Comparison of ENCODE assay signal across 23 cellular contexts in genomic region chr2:40540026-40540425, GRCh38.
"Had no signal": no experiment of that assay in that cellular context is flagged by ENCODE, and none has a peak within 500 bp of the region (broad histone marks: within the 10 kb centered on the region; RNA-seq: fewer than 3 reads in every experiment).

No MANE protein-coding gene starts in this region.

- ATAC-seq: activated CD8-positive, alpha-beta T cell treated with anti-CD3 and anti-CD28 coated beads for 36 hours; mucosa of descending colon; psoas muscle; right cardiac atrium; stimulated activated naive CD8-positive, alpha-beta T cell treated with anti-CD3 and anti-CD28 coated beads, Interleukin-15, Interleukin-2, amounts not matched to agents 100 U/mL and 50 U/mL, for 24 hours had no signal

- H3K4me1 Mint-ChIP-seq: memory B cell, naive B cell had no signal

- H3K4me3 Mint-ChIP-seq: activated CD8-positive, alpha-beta T cell treated with anti-CD3 and anti-CD28 coated beads for 36 hours; activated T-cell treated with anti-CD3 and anti-CD28 coated beads, Interleukin-2, amount 50 U/mL, for 24 hours; brain; memory B cell; naive B cell; neural progenitor cell had no signal

- H3K27me3 Mint-ChIP-seq: activated CD8-positive, alpha-beta T cell treated with anti-CD3 and anti-CD28 coated beads for 36 hours; activated T-cell treated with anti-CD3 and anti-CD28 coated beads, Interleukin-2, amount 50 U/mL, for 24 hours; brain; memory B cell; naive B cell had no signal

- H3K9me3 Mint-ChIP-seq: activated CD8-positive, alpha-beta T cell treated with anti-CD3 and anti-CD28 coated beads for 36 hours; activated T-cell treated with anti-CD3 and anti-CD28 coated beads, Interleukin-2, amount 50 U/mL, for 24 hours; activated T-helper 2 cell treated with anti-CD3 and anti-CD28 coated beads, Interferon-gamma antibody, Interleukin-2, Interleukin-4, amounts not matched to agents 10 μg/mL and 5 μg/mL and 100 μg/mL, durations not matched to agents 14 hours and 24 hours and 36 hours; brain; memory B cell; naive B cell; neural progenitor cell had no signal

- H3K27ac Mint-ChIP-seq: activated CD8-positive, alpha-beta T cell treated with anti-CD3 and anti-CD28 coated beads for 36 hours; activated T-cell treated with anti-CD3 and anti-CD28 coated beads, Interleukin-2, amount 50 U/mL, for 24 hours; activated T-helper 2 cell treated with anti-CD3 and anti-CD28 coated beads, Interferon-gamma antibody, Interleukin-2, Interleukin-4, amounts not matched to agents 10 μg/mL and 5 μg/mL and 100 μg/mL, durations not matched to agents 14 hours and 24 hours and 36 hours; brain; memory B cell; naive B cell; neural progenitor cell had no signal

- DNase-seq: activated CD4-positive, alpha-beta T cell treated with anti-CD3 and anti-CD28 coated beads for 48 hours; activated CD4-positive, CD25-positive, alpha-beta regulatory T cell; activated CD8-positive, alpha-beta T cell treated with anti-CD3 and anti-CD28 coated beads for 36 hours; activated naive CD4-positive, alpha-beta T cell treated with Interleukin-2 at 50 U/mL for 16 hours; activated T-cell treated with anti-CD3 and anti-CD28 coated beads, Interleukin-2, amount 50 U/mL, for 24 hours; anterior cingulate cortex; caudate nucleus; dorsolateral prefrontal cortex; erythroblast; foreskin melanocyte; head of caudate nucleus; mucosa of descending colon; naive B cell; ovary; psoas muscle; right cardiac atrium; stimulated activated naive CD8-positive, alpha-beta T cell treated with anti-CD3 and anti-CD28 coated beads, Interleukin-15, Interleukin-2, amounts not matched to agents 100 U/mL and 50 U/mL, for 24 hours; substantia nigra; T1000 had no signal

- H3K36me3 Mint-ChIP-seq: brain, memory B cell, naive B cell, neural progenitor cell had no signal
